In the genomic region with DNA sequence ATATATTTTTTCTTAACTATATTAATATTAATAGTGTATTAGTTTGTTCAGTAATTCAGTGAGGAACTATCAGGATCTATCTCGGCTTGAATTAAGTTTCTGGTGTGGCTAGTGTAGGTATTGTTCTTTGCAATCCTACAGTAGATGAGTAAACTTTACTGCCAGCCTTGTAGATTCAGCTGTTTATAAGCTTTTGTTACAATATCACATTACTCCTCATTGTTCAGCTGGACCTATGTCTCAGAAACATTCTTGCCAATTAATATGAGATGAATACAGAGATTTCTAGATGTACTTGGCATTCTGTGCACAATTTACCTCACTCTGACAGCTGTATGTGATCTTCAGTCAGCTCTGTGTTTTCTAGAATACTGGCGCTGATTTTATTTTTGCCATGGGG, we compare ENCODE assay signal across 32 cellular contexts. TPM values are rescaled to one million over a fixed set of nuclear protein-coding genes. Genes with fewer than 3 reads are reported as not detected.
DNase-seq lines count a peak whose midpoint lies in the region; ATAC-seq and TF ChIP-seq lines count a peak whose summit lies in the region.
"Had no signal": no experiment of that assay in that cellular context is flagged by ENCODE, and none has a peak within 500 bp of the region (broad histone marks: within the 10 kb centered on the region; RNA-seq: fewer than 3 reads in every experiment).

No MANE protein-coding gene starts in this region.

- H2AFZ ChIP-seq in mammary epithelial cell (ENCODE audit: low read depth, low read length), result no peak overlapping the region
- H2AFZ ChIP-seq in mesenchymal stem cell (ENCODE audit: low read depth, low read length), result no peak overlapping the region
- H2AFZ ChIP-seq: GM23248, neural progenitor cell had no signal

- no peaks in the 10 kb centered on the region for H3K27me3 Mint-ChIP-seq in MCF 10A (ENCODE audit: insufficient read depth, unreplicated experiment)
- H3K27me3 Mint-ChIP-seq: activated CD4-positive, alpha-beta T cell treated with anti-CD3 and anti-CD28 coated beads, Interleukin-2, amount 10 ng/mL, durations not matched to agents 7 days and 5 days; central memory CD8-positive, alpha-beta T cell; dendritic cell treated with granulocyte-macrophage colony-stimulating factor and Interleukin-4, amounts not matched to agents 40 ng/mL and 50 ng/mL, for 4 days; stimulated activated naive CD8-positive, alpha-beta T cell treated with anti-CD3 and anti-CD28 coated beads, Interleukin-15, Interleukin-2, amounts not matched to agents 100 ng/mL and 50 ng/mL, for 24 hours had no signal

- no peak overlapping the region for H3K27ac Mint-ChIP-seq in MCF 10A (ENCODE audit: low read depth, unreplicated experiment)
- H3K27ac Mint-ChIP-seq: activated CD4-positive, alpha-beta T cell treated with anti-CD3 and anti-CD28 coated beads, Interleukin-2, amount 10 ng/mL, durations not matched to agents 7 days and 5 days; activated naive CD4-positive, alpha-beta T cell treated with anti-CD3 and anti-CD28 coated beads, Interleukin-2, amount 50 U/mL, for 72 hours; dendritic cell treated with granulocyte-macrophage colony-stimulating factor and Interleukin-4, amounts not matched to agents 40 ng/mL and 50 ng/mL, for 4 days; endodermal cell; neural progenitor cell; stimulated activated naive CD8-positive, alpha-beta T cell treated with anti-CD3 and anti-CD28 coated beads, Interleukin-15, Interleukin-2, amounts not matched to agents 100 ng/mL and 50 ng/mL, for 24 hours had no signal

- no peaks in the 10 kb centered on the region for H4K20me1 ChIP-seq in mammary epithelial cell (ENCODE audit: insufficient read depth, low read length)

- no peak overlapping the region for H3K4me3 Mint-ChIP-seq in MCF 10A (ENCODE audit: unreplicated experiment)
- H3K4me3 Mint-ChIP-seq: activated CD4-positive, alpha-beta T cell treated with anti-CD3 and anti-CD28 coated beads, Interleukin-2, amount 10 ng/mL, durations not matched to agents 7 days and 5 days; central memory CD8-positive, alpha-beta T cell; dendritic cell treated with granulocyte-macrophage colony-stimulating factor and Interleukin-4, amounts not matched to agents 40 ng/mL and 50 ng/mL, for 4 days; endodermal cell; neural progenitor cell; stimulated activated naive CD8-positive, alpha-beta T cell treated with anti-CD3 and anti-CD28 coated beads, Interleukin-15, Interleukin-2, amounts not matched to agents 100 ng/mL and 50 ng/mL, for 24 hours had no signal

- 92% methylated on average over 2 of the region's 2 CpGs for WGBS in mammary epithelial cell (ENCODE audit: low coverage, missing lambda C conversion rate)
- 100% methylated on average over 2 of the region's 2 CpGs for WGBS in mesenchymal stem cell

- dilution Hi-C loops in mammary epithelial cell (cut with HindIII; ENCODE audit: low sequenced_read_pairs), result no loop called here

- no peaks in the 10 kb centered on the region for H3K27me3 ChIP-seq in mammary epithelial cell (ENCODE audit: insufficient read depth, low read length)
- H3K27me3 ChIP-seq in mesenchymal stem cell (ENCODE audit: control insufficient read depth in 1 of 2, insufficient read depth in 1 of 2, low read length in 2 of 2), result no peaks in the 10 kb centered on the region
- H3K27me3 ChIP-seq: neural progenitor cell, pancreas, right atrium auricular region had no signal

- H3K4me1 ChIP-seq in mammary epithelial cell (ENCODE audit: insufficient read depth, low read length) (peaks cover 13% of the 10 kb centered on the region), mesenchymal stem cell (ENCODE audit: control insufficient read depth, insufficient read depth, low read depth, low read length) (no peaks in the 10 kb centered on the region)
- H3K4me1 ChIP-seq: A549, neural progenitor cell, right atrium auricular region had no signal

- in situ Hi-C loops in mammary epithelial cell (cut with MboI; ENCODE audit: low sequenced_read_pairs in 2 of 2), result no loop called here

- no peak overlapping the region for H3K18ac ChIP-seq in mesenchymal stem cell (ENCODE audit: low read depth in 1 of 2, low read length in 2 of 2)

- H3K23ac ChIP-seq in mesenchymal stem cell (ENCODE audit: low read length in 2 of 2), result no peak overlapping the region

- ATAC-seq in HG03139 (IDR thresholded peaks at IDR 0.05; ENCODE audit: unreplicated experiment), result no peak
- ATAC-seq in GM19035 (IDR thresholded peaks at IDR 0.05; ENCODE audit: unreplicated experiment), result no peak
- ATAC-seq: A549; activated naive CD4-positive, alpha-beta T cell treated with anti-CD3 and anti-CD28 coated beads, Interleukin-2, amount 50 U/mL, for 72 hours; HepG2; Panc1; pancreas had no signal

- TF ChIP-seq CTCF in mammary epithelial cell (conservative IDR thresholded peaks at IDR 0.05 in 1 of 2, IDR thresholded peaks at IDR 0.05 in 1 of 2; ENCODE audit: extremely low read depth in 1 of 2, insufficient read depth in 1 of 2, low read depth in 1 of 2, low read length in 2 of 2), result no peak
- TF ChIP-seq CTCF in MCF 10A (IDR thresholded peaks at IDR 0.05; ENCODE audit: unreplicated experiment), result no peak

- no peak overlapping the region for H4K8ac ChIP-seq in mesenchymal stem cell (ENCODE audit: low read length)

- no peak overlapping the region for H3K14ac ChIP-seq in mesenchymal stem cell (ENCODE audit: low read length in 2 of 2)

- no peak overlapping the region for H2BK15ac ChIP-seq in mesenchymal stem cell (ENCODE audit: low read depth, poor library complexity, severe bottlenecking)

- no peaks in the 10 kb centered on the region for H3K9me3 Mint-ChIP-seq in MCF 10A (ENCODE audit: unreplicated experiment)
- H3K9me3 Mint-ChIP-seq: activated CD4-positive, alpha-beta T cell treated with anti-CD3 and anti-CD28 coated beads, Interleukin-2, amount 10 ng/mL, durations not matched to agents 7 days and 5 days; central memory CD8-positive, alpha-beta T cell; dendritic cell treated with granulocyte-macrophage colony-stimulating factor and Interleukin-4, amounts not matched to agents 40 ng/mL and 50 ng/mL, for 4 days; endodermal cell; neural progenitor cell had no signal

- H3K27ac ChIP-seq in mammary epithelial cell (ENCODE audit: insufficient read depth, low read depth, low read length), result no peak overlapping the region
- peak overlapping the region; percentile 84 for H3K27ac ChIP-seq in mesenchymal stem cell (ENCODE audit: low read length, poor library complexity, severe bottlenecking)
- H3K27ac ChIP-seq: A549, GM23248, neural progenitor cell, pancreas, right atrium auricular region, thoracic aorta had no signal

- H3K4me3 ChIP-seq in mammary epithelial cell (replicated peaks in 1 of 3; ENCODE audit: insufficient read depth in 1 of 3, low read depth in 2 of 3, low read length in 3 of 3) (no peak overlapping the region), mesenchymal stem cell (ENCODE audit: insufficient read depth in 1 of 2, low read depth in 1 of 2, low read length in 2 of 2) (no peak overlapping the region)
- H3K4me3 ChIP-seq: A549, GM23248, neural progenitor cell, pancreas, right atrium auricular region, thoracic aorta had no signal

- H4K91ac ChIP-seq in mesenchymal stem cell (ENCODE audit: low read length), result no peak overlapping the region

- BruUV-seq in mammary epithelial cell (replicated peaks; lab: Mats Ljungman, UMichigan) (no TSS peak), MCF 10A (replicated peaks; lab: Mats Ljungman, UMichigan) (no TSS peak)

- peaks cover 11% of the 10 kb centered on the region for H3K4me1 Mint-ChIP-seq in MCF 10A (ENCODE audit: insufficient read depth, unreplicated experiment)
- H3K4me1 Mint-ChIP-seq: activated CD4-positive, alpha-beta T cell treated with anti-CD3 and anti-CD28 coated beads, Interleukin-2, amount 10 ng/mL, durations not matched to agents 7 days and 5 days; central memory CD8-positive, alpha-beta T cell; neural progenitor cell had no signal

- POLR2A ChIA-PET in MCF 10A (lab: Yijun Ruan, JAX), result interaction anchor here (0.7 kb wide), 1 partner anchor 160 kb away, joined by 3 read pairs; no protein-coding TSS in a partner anchor

- CTCF ChIA-PET in mammary epithelial cell (lab: Charles Lee; ENCODE audit: low non-redundant PET), result no interaction called here
- CTCF ChIA-PET in MCF 10A (lab: Yijun Ruan, JAX), result interaction anchor here (0.6 kb wide), 2 partner anchors 87 to 1263 kb away, joined by 3 read pairs; no protein-coding TSS in a partner anchor

- intact Hi-C loops in mammary epithelial cell (cut with micrococcal nuclease), result no loop called here
- intact Hi-C loops in MCF 10A (cut with micrococcal nuclease), result no loop called here

- no peaks in the 10 kb centered on the region for H3K79me2 ChIP-seq in mammary epithelial cell (ENCODE audit: insufficient read depth, low read length)

- H3K4ac ChIP-seq in mesenchymal stem cell (ENCODE audit: low read depth in 1 of 2, low read length in 2 of 2), result no peak overlapping the region

- H2BK120ac ChIP-seq in mesenchymal stem cell (ENCODE audit: low read depth, low read length), result no peak overlapping the region

- H3K36me3 ChIP-seq in mammary epithelial cell (ENCODE audit: insufficient read depth, low read length) (no peaks in the 10 kb centered on the region), mesenchymal stem cell (ENCODE audit: control insufficient read depth in 1 of 2, insufficient read depth in 2 of 2, low read depth in 1 of 2, low read length in 2 of 2) (no peaks in the 10 kb centered on the region)
- H3K36me3 ChIP-seq: neural progenitor cell, pancreas, right atrium auricular region, thoracic aorta had no signal

- no peak overlapping the region for H2BK12ac ChIP-seq in mesenchymal stem cell (ENCODE audit: low read length in 2 of 2)

- H3K9me3 ChIP-seq in mammary epithelial cell (replicated peaks; ENCODE audit: insufficient read depth, low read length) (no peaks in the 10 kb centered on the region), mesenchymal stem cell (ENCODE audit: control insufficient read depth, low read length) (no peaks in the 10 kb centered on the region)
- H3K9me3 ChIP-seq: A549, pancreas, right atrium auricular region, thoracic aorta had no signal

- no peak overlapping the region for H2AK5ac ChIP-seq in mesenchymal stem cell (ENCODE audit: low read length, severe bottlenecking)

- H3K4me2 ChIP-seq in mammary epithelial cell (ENCODE audit: insufficient read depth, low read depth, low read length) (no peak overlapping the region), mesenchymal stem cell (ENCODE audit: low read length, poor library complexity, severe bottlenecking) (no peak overlapping the region)
- H3K4me2 ChIP-seq: A549, neural progenitor cell had no signal

- H3K9ac ChIP-seq in mammary epithelial cell (ENCODE audit: insufficient read depth, low read length), result no peak overlapping the region
- no peak overlapping the region for H3K9ac ChIP-seq in mesenchymal stem cell (ENCODE audit: low read length)
- H3K9ac ChIP-seq: GM23248, neural progenitor cell had no signal

- H3K79me1 ChIP-seq in mesenchymal stem cell (replicated peaks; ENCODE audit: low read length, poor library complexity, severe bottlenecking), result no peaks in the 10 kb centered on the region

- no peak overlapping the region for H2BK5ac ChIP-seq in mesenchymal stem cell (ENCODE audit: low read depth, low read length, poor library complexity, severe bottlenecking)

- peak; percentile 13 for DNase-seq in mammary epithelial cell
- no peak for DNase-seq in MCF 10A (ENCODE audit: unreplicated experiment)
- DNase-seq in dermis blood vessel endothelial cell, result peak; percentile 2
- DNase-seq in mesenchymal stem cell, result no peak
- DNase-seq in cerebellum (ENCODE audit: low spot score), result no peak
- DNase-seq in activated CD4-positive, CD25-positive, alpha-beta regulatory T cell treated with anti-CD3 and anti-CD28 coated beads, Interleukin-2, amount 50 U/mL, for 72 hours, result no peak
- DNase-seq: activated CD4-positive, alpha-beta T cell treated with anti-CD3 and anti-CD28 coated beads, Interleukin-2, amount 10 ng/mL, durations not matched to agents 7 days and 5 days; aorta; endodermal cell; glutamatergic neuron; GM23248; Kasumi-1; NCI-H1092 treated with DMSO at 0.1 percent for 48 hours; NCI-H187; NCI-H748 treated with DMSO at 0.1 percent for 48 hours; pancreas; SIG-M5; stimulated activated CD4-positive, alpha-beta T cell treated with anti-CD3 and anti-CD28 coated beads, Interleukin-2, amount 100 ng/mL, for 24 hours; stimulated activated CD8-positive, alpha-beta memory T cell treated with anti-CD3 and anti-CD28 coated beads, Interleukin-4, amount 100 ng/mL, for 48 hours; T1000 had no signal

- no peaks in the 10 kb centered on the region for H3K36me3 Mint-ChIP-seq in MCF 10A (ENCODE audit: insufficient read depth, unreplicated experiment)
- H3K36me3 Mint-ChIP-seq: neural progenitor cell had no signal

RNA-seq across cellular contexts. Expression of gene METTL25, which starts 55.7 kb away (rescaled TPM):
- total RNA-seq in mammary epithelial cell, result 1 to 10 TPM; 5.7 to 9.8 TPM
- polyA plus RNA-seq in mammary epithelial cell, result 2.6 TPM
- polyA minus RNA-seq in mammary epithelial cell, result 12.4 TPM
- 3.4 and 4.1 TPM in 2 replicates for total RNA-seq in MCF 10A (2022)
- total RNA-seq in dermis blood vessel endothelial cell, result 7.7 and 14.6 TPM in 2 replicates
- polyA plus RNA-seq in mesenchymal stem cell (2013, experiment 1 of 2), result 5.0 TPM
- polyA plus RNA-seq in mesenchymal stem cell (2013, experiment 2 of 2), result 5.5 TPM
- 20.2 TPM for total RNA-seq in cerebellum

RNA-seq across cellular contexts. Expression of gene CCDC59, which starts 55.8 kb away (rescaled TPM):
- total RNA-seq in mammary epithelial cell, result 10 to 100 TPM; 34.7 to 59.5 TPM
- 34.5 TPM for polyA plus RNA-seq in mammary epithelial cell
- polyA minus RNA-seq in mammary epithelial cell, result 21.7 TPM
- total RNA-seq in MCF 10A (2022), result 72.5 and 85.7 TPM in 2 replicates
- total RNA-seq in dermis blood vessel endothelial cell, result 62.5 and 68.0 TPM in 2 replicates
- 60.6 TPM for polyA plus RNA-seq in mesenchymal stem cell (2013, experiment 1 of 2)
- polyA plus RNA-seq in mesenchymal stem cell (2013, experiment 2 of 2), result 60.3 TPM
- 25.6 TPM for total RNA-seq in cerebellum

Comparison
In these comparisons a context has a peak if more than half of its experiments do, and no peak if none do; other contexts are left out.
1. DNase-seq: peak in mammary epithelial cell (single experiment) and dermis blood vessel endothelial cell (single experiment); none in MCF 10A (single experiment), mesenchymal stem cell (single experiment), cerebellum (single experiment) and activated CD4-positive, CD25-positive, alpha-beta regulatory T cell treated with anti-CD3 and anti-CD28 coated beads, Interleukin-2, amount 50 U/mL, for 72 hours (single experiment).